6 cellular contexts compared by ENCODE assay signal in genomic region chr19:58326501-58326913, GRCh38. TPM values are rescaled to one million over a fixed set of nuclear protein-coding genes. Genes with fewer than 3 reads are reported as not detected.
DNase-seq lines count a peak whose midpoint lies in the region; ATAC-seq and TF ChIP-seq lines count a peak whose summit lies in the region.

No MANE protein-coding gene starts in this region.

- ATAC-seq in naive B cell (ENCODE audit: low read depth in 2 of 2) (peak; percentile 8 to 20), GM19395 (IDR thresholded peaks at IDR 0.05; ENCODE audit: unreplicated experiment) (no peak)

- peaks cover 0 to 14% (median 7%) of the 10 kb centered on the region in 3 donors for H3K4me1 Mint-ChIP-seq in naive B cell

- DNase-seq in GM12865 (ENCODE audit: low read depth) (no peak), astrocyte of the spinal cord (ENCODE audit: low read depth, low spot score) (no peak), naive B cell (no peak), UCSD-AML1 (lab: John Stamatoyannopoulos, UW; ENCODE audit: unreplicated experiment) (no peak)
- DNase-seq in effector CD8-positive, alpha-beta T cell (lab: John Stamatoyannopoulos, UW), result no peak

- H3K9me3 Mint-ChIP-seq in naive B cell, result no peaks in the 10 kb centered on the region

- H3K27me3 Mint-ChIP-seq in naive B cell, result no peaks in the 10 kb centered on the region

- no peaks in the 10 kb centered on the region for H3K36me3 Mint-ChIP-seq in naive B cell

- in situ Hi-C loops in astrocyte of the spinal cord (cut with HindIII; ENCODE audit: low sequenced_read_pairs), result no loop called here

- no peak overlapping the region for H3K4me3 Mint-ChIP-seq in naive B cell

- H3K4me3 ChIP-seq in GM12865 (ENCODE audit: low read depth, low read length) (peak overlapping the region; percentile 67), astrocyte of the spinal cord (ENCODE audit: low read depth, low read length) (peak overlapping the region; percentile 84)

- TF ChIP-seq CTCF in GM12865 (IDR thresholded peaks at IDR 0.05; ENCODE audit: insufficient read depth, low read depth, low read length, missing control alignments), result no peak
- no peak for TF ChIP-seq CTCF in astrocyte of the spinal cord (IDR thresholded peaks at IDR 0.05; ENCODE audit: low read depth, low read length)

- no peak overlapping the region for H3K27ac Mint-ChIP-seq in naive B cell

RNA-seq across cellular contexts. Expression of gene ZSCAN22, which starts 0.3 kb away (rescaled TPM):
- polyA plus RNA-seq in naive B cell (ENCODE audit: low read depth in 6 of 6), result 1 to 10 TPM in 5 of 6 donors, not detected in 1; 1.5 to 5.2 (median 2.1) TPM

RNA-seq across cellular contexts. Expression of gene ERVK3-1, which starts 21.3 kb away (rescaled TPM):
- polyA plus RNA-seq in naive B cell (ENCODE audit: low read depth in 6 of 6), result 10 to 100 TPM; 47.2 to 88.7 (median 74.6) TPM

RNA-seq across cellular contexts. Expression of gene A1BG, which starts 26.8 kb away (rescaled TPM):
- 10 to 100 TPM; 30.6 to 68.3 (median 50.9) TPM for polyA plus RNA-seq in naive B cell (ENCODE audit: low read depth in 6 of 6)

RNA-seq across cellular contexts. Expression of gene ZNF497, which starts 36.0 kb away (rescaled TPM):
- polyA plus RNA-seq in naive B cell (ENCODE audit: low read depth in 6 of 6), result 1 to 10 TPM in 3 of 6 donors, under 1 TPM in 3; 0.23 to 2.3 (median 1.5) TPM

RNA-seq across cellular contexts. Expression of gene ZNF8, which starts 47.8 kb away (rescaled TPM):
- polyA plus RNA-seq in naive B cell (ENCODE audit: low read depth in 6 of 6), result 1 to 10 TPM in 1 of 6 donors, under 1 TPM in 4, not detected in 1; 0.21 to 1.0 (median 0.70) TPM
